ENCODE assay signal across 19 cellular contexts in the genomic region with DNA sequence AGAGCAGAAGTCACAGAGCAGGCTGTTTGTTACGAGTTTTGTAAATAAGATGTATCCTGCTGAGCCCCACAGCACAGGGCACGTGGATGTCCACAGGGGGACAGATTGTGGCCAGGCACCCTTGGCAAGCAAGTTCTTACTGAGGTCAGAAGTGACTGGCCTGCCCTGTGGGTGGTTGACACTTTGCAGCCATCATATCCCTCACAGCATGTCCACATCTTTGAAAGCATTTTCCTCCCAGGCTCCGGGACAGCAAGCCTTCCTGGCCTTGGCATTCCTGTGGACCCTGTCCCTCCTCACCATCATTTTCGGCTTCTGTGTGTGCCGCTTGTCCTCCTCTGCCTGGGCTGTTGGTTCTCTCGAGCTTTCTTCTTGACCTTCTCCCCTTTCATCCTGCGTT.
DNase-seq lines count a peak whose midpoint lies in the region; ATAC-seq and TF ChIP-seq lines count a peak whose summit lies in the region.
"Had no signal": no experiment of that assay in that cellular context is flagged by ENCODE, and none has a peak within 500 bp of the region (broad histone marks: within the 10 kb centered on the region; RNA-seq: fewer than 3 reads in every experiment).

No MANE protein-coding gene starts in this region.

- no peak overlapping the region for H4K91ac ChIP-seq in trophoblast cell (ENCODE audit: low read depth, low read length)

- no CpG with 5 or more reads among the region's 7 CpGs for WGBS in trophoblast cell (ENCODE audit: extremely low coverage, insufficient coverage, insufficient read length)
- WGBS in transverse colon (ENCODE audit: low coverage in 1 of 2), 2 donors: 94 to 100% methylated on average over 2 to 7 of the region's 7 CpGs

- no peak overlapping the region for H3K9ac ChIP-seq in trophoblast cell (ENCODE audit: low read length)

- H3K27ac Mint-ChIP-seq in activated CD8-positive, alpha-beta memory T cell treated with anti-CD3 and anti-CD28 coated beads, Interleukin-2, amount 10 ng/mL, durations not matched to agents 7 days and 5 days: no peak overlapping the region
- H3K27ac Mint-ChIP-seq: HFFc6 had no signal

- H2BK120ac ChIP-seq in trophoblast cell (ENCODE audit: insufficient read depth, low read length, poor library complexity): no peak overlapping the region

- H3K4ac ChIP-seq in trophoblast cell (ENCODE audit: low read depth, low read length): no peak overlapping the region

- no peak overlapping the region for H2AFZ ChIP-seq in trophoblast cell (ENCODE audit: insufficient read depth, low read length, poor library complexity)

- H4K12ac ChIP-seq in trophoblast cell (ENCODE audit: low read depth, low read length): peak overlapping the region; percentile 25

- H3K4me1 ChIP-seq in trophoblast cell (ENCODE audit: control insufficient read depth in 1 of 2, insufficient read depth in 2 of 2, low read length in 2 of 2): no peaks in the 10 kb centered on the region
- no peaks in the 10 kb centered on the region for H3K4me1 ChIP-seq in transverse colon
- H3K4me1 ChIP-seq: A549 had no signal

- TF ChIP-seq EP300 in transverse colon (IDR thresholded peaks at IDR 0.05; ENCODE audit: low read depth): no peak

- no peaks in the 10 kb centered on the region for H3K9me3 Mint-ChIP-seq in activated CD8-positive, alpha-beta memory T cell treated with anti-CD3 and anti-CD28 coated beads, Interleukin-2, amount 10 ng/mL, durations not matched to agents 7 days and 5 days (ENCODE audit: low read depth)
- H3K9me3 Mint-ChIP-seq: CD4-positive, alpha-beta memory T cell; HFFc6 had no signal

- no peak overlapping the region for H3K18ac ChIP-seq in trophoblast cell (ENCODE audit: low read length)

- H3K79me1 ChIP-seq in trophoblast cell (ENCODE audit: low read length): no peaks in the 10 kb centered on the region

- H3K36me3 ChIP-seq in trophoblast cell (ENCODE audit: control insufficient read depth in 1 of 2, insufficient read depth in 2 of 2, low read length in 2 of 2) (peaks cover 2 to 4% of the 10 kb centered on the region in 2 experiments), transverse colon (no peaks in the 10 kb centered on the region)

- H3K27ac ChIP-seq in trophoblast cell (ENCODE audit: low read depth, low read length) (no peak overlapping the region), transverse colon (no peak overlapping the region)
- H3K27ac ChIP-seq: 22Rv1, A549, C4-2B, HL-60 had no signal

- H3K23ac ChIP-seq in trophoblast cell (ENCODE audit: low read length): no peak overlapping the region

- no peak for TF ChIP-seq POLR2A in transverse colon (IDR thresholded peaks at IDR 0.05)

- H3K4me2 ChIP-seq in trophoblast cell (ENCODE audit: low read length): no peak overlapping the region
- H3K4me2 ChIP-seq: A549 had no signal

- in situ Hi-C loops in transverse colon (cut with MboI; ENCODE audit: low pct_ligation_motif_present in 1 of 4, low pct_unique_long_range_greater_than_20kb in 1 of 4, low sequenced_read_pairs in 3 of 4): no loop called here

- peak; percentile 38 for DNase-seq in activated CD8-positive, alpha-beta memory T cell treated with anti-CD3 and anti-CD28 coated beads, Interleukin-2, amount 50 U/mL, for 48 hours
- no peak for DNase-seq in activated CD8-positive, alpha-beta memory T cell treated with anti-CD3 and anti-CD28 coated beads, Interleukin-2, amount 10 ng/mL, durations not matched to agents 7 days and 5 days
- DNase-seq in trophoblast cell (no peak), transverse colon (peak; percentile 2), NCI-H2029 treated with DMSO at 0.1 percent for 48 hours (lab: John Stamatoyannopoulos, UW) (no peak)
- DNase-seq in activated effector memory CD4-positive, alpha-beta T cell treated with anti-CD3 and anti-CD28 coated beads, Interleukin-2, amount 50 U/mL, for 16 hours: no peak
- DNase-seq: AML-193; CD4-positive, alpha-beta memory T cell; DMS79 treated with DMSO at 0.1 percent for 48 hours; GF-D8; GOT3; H7; HFFc6 had no signal

- no peak overlapping the region for H2BK12ac ChIP-seq in trophoblast cell (ENCODE audit: low read length)

- no peak overlapping the region for H2AK5ac ChIP-seq in trophoblast cell (ENCODE audit: low read length)

- no peak overlapping the region for H3K4me3 Mint-ChIP-seq in activated CD8-positive, alpha-beta memory T cell treated with anti-CD3 and anti-CD28 coated beads, Interleukin-2, amount 10 ng/mL, durations not matched to agents 7 days and 5 days
- H3K4me3 Mint-ChIP-seq: CD4-positive, alpha-beta memory T cell; HFFc6 had no signal

- no peak for TF ChIP-seq CTCF in transverse colon (IDR thresholded peaks at IDR 0.05)

- no peak overlapping the region for H4K8ac ChIP-seq in trophoblast cell (ENCODE audit: low read depth, low read length)

- peaks cover 11% of the 10 kb centered on the region for H3K36me3 Mint-ChIP-seq in activated CD8-positive, alpha-beta memory T cell treated with anti-CD3 and anti-CD28 coated beads, Interleukin-2, amount 10 ng/mL, durations not matched to agents 7 days and 5 days

- H3K79me2 ChIP-seq in trophoblast cell (ENCODE audit: control insufficient read depth, insufficient read depth, low read length, poor library complexity): no peaks in the 10 kb centered on the region

- CTCF ChIA-PET in activated CD8-positive, alpha-beta memory T cell treated with anti-CD3 and anti-CD28 coated beads, Interleukin-2, amount 10 ng/mL, durations not matched to agents 7 days and 5 days (lab: Charles Lee): no interaction called here

- no peak for ATAC-seq in activated CD8-positive, alpha-beta memory T cell treated with anti-CD3 and anti-CD28 coated beads, Interleukin-2, amount 10 ng/mL, durations not matched to agents 7 days and 5 days
- ATAC-seq in GM19455 (IDR thresholded peaks at IDR 0.05; ENCODE audit: unreplicated experiment): no peak
- ATAC-seq: A549, HCT116 had no signal

- intact Hi-C loops in transverse colon (cut with DNase I; ENCODE audit: low total_unique reads): no loop called here

- H3K4me3 ChIP-seq in trophoblast cell (ENCODE audit: low read depth, low read length) (no peak overlapping the region), transverse colon (no peak overlapping the region)
- H3K4me3 ChIP-seq: A549 had no signal

- peaks cover 3% of the 10 kb centered on the region for H3K4me1 Mint-ChIP-seq in activated CD8-positive, alpha-beta memory T cell treated with anti-CD3 and anti-CD28 coated beads, Interleukin-2, amount 10 ng/mL, durations not matched to agents 7 days and 5 days

- no peaks in the 10 kb centered on the region for H3K27me3 ChIP-seq in trophoblast cell (ENCODE audit: insufficient read depth, low read length)
- no peaks in the 10 kb centered on the region for H3K27me3 ChIP-seq in transverse colon

- no peaks in the 10 kb centered on the region for H3K9me3 ChIP-seq in trophoblast cell (ENCODE audit: insufficient read depth, low read depth, low read length)
- no peaks in the 10 kb centered on the region for H3K9me3 ChIP-seq in transverse colon
- H3K9me3 ChIP-seq: A549 had no signal

- no peaks in the 10 kb centered on the region for H3K27me3 Mint-ChIP-seq in activated CD8-positive, alpha-beta memory T cell treated with anti-CD3 and anti-CD28 coated beads, Interleukin-2, amount 10 ng/mL, durations not matched to agents 7 days and 5 days
- H3K27me3 Mint-ChIP-seq: CD4-positive, alpha-beta memory T cell had no signal

- H3K14ac ChIP-seq in trophoblast cell (ENCODE audit: low read length): no peak overlapping the region

- H2BK5ac ChIP-seq in trophoblast cell (ENCODE audit: low read depth, low read length, poor library complexity): no peak overlapping the region

Comparison
In these comparisons a context has a peak if more than half of its experiments do, and no peak if none do; other contexts are left out.
1. DNase-seq: peak in activated CD8-positive, alpha-beta memory T cell treated with anti-CD3 and anti-CD28 coated beads, Interleukin-2, amount 50 U/mL, for 48 hours (single experiment) and transverse colon (single experiment); none in activated CD8-positive, alpha-beta memory T cell treated with anti-CD3 and anti-CD28 coated beads, Interleukin-2, amount 10 ng/mL, durations not matched to agents 7 days and 5 days (single experiment), trophoblast cell (0 of 2), activated effector memory CD4-positive, alpha-beta T cell treated with anti-CD3 and anti-CD28 coated beads, Interleukin-2, amount 50 U/mL, for 16 hours (single experiment) and NCI-H2029 treated with DMSO at 0.1 percent for 48 hours (single experiment).